Comparison of ENCODE assay signal across 32 cellular contexts in the genomic region with DNA sequence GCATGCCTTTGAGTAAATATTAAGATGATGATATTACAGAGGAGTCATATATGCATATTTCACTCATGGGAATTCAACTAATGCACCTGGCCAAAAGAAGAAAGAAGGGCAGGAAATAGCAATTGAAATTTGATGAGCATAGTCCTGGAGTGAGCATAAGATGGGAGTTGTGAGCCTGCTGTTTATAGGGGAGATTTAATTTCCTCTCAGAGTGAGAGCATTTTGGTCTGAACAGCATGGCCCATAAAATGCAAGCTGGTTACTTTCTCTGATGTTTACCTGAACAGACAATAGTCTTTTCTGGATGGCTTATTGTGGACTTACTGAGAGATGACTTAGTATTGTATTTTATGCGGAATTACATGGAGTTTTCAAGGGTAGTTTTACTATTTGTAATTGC. TPM values are rescaled to one million over a fixed set of nuclear protein-coding genes. Genes with fewer than 3 reads are reported as not detected.
"Had no signal": no experiment of that assay in that cellular context is flagged by ENCODE, and none has a peak within 500 bp of the region (broad histone marks: within the 10 kb centered on the region; RNA-seq: fewer than 3 reads in every experiment).

No MANE protein-coding gene starts in this region.

- H3K4me1 Mint-ChIP-seq: activated naive CD8-positive, alpha-beta T cell treated with anti-CD3 and anti-CD28 coated beads for 36 hours; immature natural killer cell; memory B cell; natural killer cell had no signal

- H3K27ac ChIP-seq: adrenal gland, body of pancreas, cardiac muscle cell, esophagus muscularis mucosa, foreskin keratinocyte, heart left ventricle, neural progenitor cell, spleen, suprapubic skin, tibial artery, upper lobe of right lung had no signal

- H3K4me3 ChIP-seq: adrenal gland, body of pancreas, cardiac muscle cell, esophagus muscularis mucosa, heart left ventricle, neural progenitor cell, spleen, suprapubic skin, tibial artery, upper lobe of right lung had no signal

- H3K9me3 Mint-ChIP-seq: activated naive CD4-positive, alpha-beta T cell treated with anti-CD3 and anti-CD28 coated beads for 36 hours; activated naive CD8-positive, alpha-beta T cell treated with anti-CD3 and anti-CD28 coated beads for 36 hours; activated T-helper 1 cell treated with anti-CD3 and anti-CD28 coated beads, Interleukin-12 subunit alpha, Interleukin-12 subunit beta, Interleukin-2, Interleukin-4 antibody, amounts not matched to agents 30 ng/mL and 10 ng/mL and 1 ng/mL, durations not matched to agents 14 hours and 24 hours and 36 hours; dendritic cell treated with granulocyte-macrophage colony-stimulating factor and Interleukin-4, amounts not matched to agents 40 ng/mL and 50 ng/mL, for 4 days; endodermal cell; neural progenitor cell had no signal

- FAIRE-seq: kidney had no signal

- H3K36me3 ChIP-seq: adrenal gland, cardiac muscle cell, esophagus muscularis mucosa, heart left ventricle, neural progenitor cell, spleen, suprapubic skin, tibial artery, upper lobe of right lung had no signal

- ATAC-seq: activated CD4-positive, CD25-positive, alpha-beta regulatory T cell treated with anti-CD3 and anti-CD28 coated beads, Interleukin-2, amount 50 U/mL, for 24 hours; body of pancreas; foreskin keratinocyte; heart left ventricle; left colon; natural killer cell; right cardiac atrium; upper lobe of right lung had no signal

- H3K27ac Mint-ChIP-seq: activated naive CD4-positive, alpha-beta T cell treated with anti-CD3 and anti-CD28 coated beads for 36 hours; activated naive CD8-positive, alpha-beta T cell treated with anti-CD3 and anti-CD28 coated beads for 36 hours; activated T-helper 1 cell treated with anti-CD3 and anti-CD28 coated beads, Interleukin-12 subunit alpha, Interleukin-12 subunit beta, Interleukin-2, Interleukin-4 antibody, amounts not matched to agents 30 ng/mL and 10 ng/mL and 1 ng/mL, durations not matched to agents 14 hours and 24 hours and 36 hours; dendritic cell treated with granulocyte-macrophage colony-stimulating factor and Interleukin-4, amounts not matched to agents 40 ng/mL and 50 ng/mL, for 4 days; endodermal cell; immature natural killer cell; memory B cell; natural killer cell; neural progenitor cell had no signal

- H3K4me3 Mint-ChIP-seq: activated naive CD4-positive, alpha-beta T cell treated with anti-CD3 and anti-CD28 coated beads for 36 hours; activated naive CD8-positive, alpha-beta T cell treated with anti-CD3 and anti-CD28 coated beads for 36 hours; activated T-helper 1 cell treated with anti-CD3 and anti-CD28 coated beads, Interleukin-12 subunit alpha, Interleukin-12 subunit beta, Interleukin-2, Interleukin-4 antibody, amounts not matched to agents 30 ng/mL and 10 ng/mL and 1 ng/mL, durations not matched to agents 14 hours and 24 hours and 36 hours; dendritic cell treated with granulocyte-macrophage colony-stimulating factor and Interleukin-4, amounts not matched to agents 40 ng/mL and 50 ng/mL, for 4 days; endodermal cell; immature natural killer cell; memory B cell; natural killer cell; neural progenitor cell had no signal

- H3K4me2 ChIP-seq: neural progenitor cell had no signal

- DNase-seq: activated CD4-positive, alpha-beta T cell treated with anti-CD3 and anti-CD28 coated beads for 48 hours; activated CD4-positive, alpha-beta T cell treated with anti-CD3 and anti-CD28 coated beads, Interleukin-2, amount 50 U/mL, for 48 hours; activated CD8-positive, alpha-beta memory T cell treated with anti-CD3 and anti-CD28 coated beads for 24 hours; activated effector memory CD4-positive, alpha-beta T cell treated with anti-CD3 and anti-CD28 coated beads, Interleukin-2, amount 50 U/mL, for 16 hours; activated naive CD4-positive, alpha-beta T cell treated with anti-CD3 and anti-CD28 coated beads for 36 hours; activated naive CD8-positive, alpha-beta T cell treated with anti-CD3 and anti-CD28 coated beads for 36 hours; activated T-cell treated with anti-CD3 and anti-CD28 coated beads, Interleukin-2, amount 50 U/mL, for 1 hour; adrenal gland; aorta; body of pancreas; endodermal cell; foreskin keratinocyte; heart left ventricle; hypothalamus; immature natural killer cell; kidney; left colon; natural killer cell; occipital lobe; right cardiac atrium; spleen; stimulated activated naive CD4-positive, alpha-beta T cell; tibial artery; upper lobe of right lung had no signal

- H2AFZ ChIP-seq: neural progenitor cell had no signal

- H3K27me3 Mint-ChIP-seq: dendritic cell treated with granulocyte-macrophage colony-stimulating factor and Interleukin-4, amounts not matched to agents 40 ng/mL and 50 ng/mL, for 4 days had no signal

- H3K27me3 ChIP-seq: adrenal gland, body of pancreas, cardiac muscle cell, esophagus muscularis mucosa, foreskin keratinocyte, heart left ventricle, neural progenitor cell, spleen, suprapubic skin, tibial artery, upper lobe of right lung had no signal

- H3K4me1 ChIP-seq: adrenal gland, spleen, tibial artery, upper lobe of right lung had no signal

- H3K36me3 Mint-ChIP-seq: activated naive CD8-positive, alpha-beta T cell treated with anti-CD3 and anti-CD28 coated beads for 36 hours; immature natural killer cell; memory B cell; natural killer cell; neural progenitor cell had no signal

- H3K9me3 ChIP-seq: body of pancreas, esophagus muscularis mucosa, heart left ventricle, spleen, suprapubic skin, tibial artery, upper lobe of right lung had no signal

RNA-seq across cellular contexts. Expression of gene FHIP1A, which starts 53.6 kb away (rescaled TPM):
- total RNA-seq: activated T-helper 1 cell treated with anti-CD3 and anti-CD28 coated beads, Interleukin-12 subunit alpha, Interleukin-12 subunit beta, Interleukin-2, Interleukin-4 antibody, amounts not matched to agents 30 ng/mL and 10 ng/mL and 1 ng/mL, durations not matched to agents 14 hours and 24 hours and 36 hours had no signal
- polyA plus RNA-seq: immature natural killer cell had no signal
